ENCODE assay signal across 5 cellular contexts in genomic region chr17:16750515-16750914, GRCh38.
A peak's percentile ranks its signal among the peaks of the same experiment; 100 is the strongest.
DNase-seq lines count a peak whose midpoint lies in the region; ATAC-seq and TF ChIP-seq lines count a peak whose summit lies in the region.
"Not testable (repeated sequence)": the region's sequence is repeated elsewhere in the genome, so short reads cannot be mapped to it uniquely, and the experiment has no call there.

No MANE protein-coding gene starts in this region.

- H3K27ac ChIP-seq in KMS-11, result peak overlapping the region; percentile 40; the same call in 1 of the 2 replicates

- TF ChIP-seq CTCF in HFFc6 (IDR thresholded peaks at IDR 0.05); KMS-11 (conservative IDR thresholded peaks at IDR 0.05; ENCODE audit: low read depth, low read length); chondrocyte (IDR thresholded peaks at IDR 0.05): not testable (repeated sequence)

- H3K27me3 ChIP-seq in KMS-11 (ENCODE audit: insufficient read depth, low read depth), result not testable (repeated sequence)

- H3K27me3 Mint-ChIP-seq in HFFc6 (ENCODE audit: insufficient read depth), result not testable (repeated sequence)
- peaks cover 44% of the 10 kb centered on the region for H3K27me3 Mint-ChIP-seq in activated T-cell treated with anti-CD3 and anti-CD28 coated beads, Interleukin-2, amount 50 U/mL, for 72 hours (ENCODE audit: low read depth)
- H3K27me3 Mint-ChIP-seq in chondrocyte (ENCODE audit: low read depth), result peaks cover 17% of the 10 kb centered on the region

- peaks cover 11% of the 10 kb centered on the region for H3K4me1 ChIP-seq in KMS-11 (ENCODE audit: low read depth, poor library complexity, severe bottlenecking)

- not testable (repeated sequence) for ATAC-seq in activated T-cell treated with anti-CD3 and anti-CD28 coated beads, Interleukin-2, amount 50 U/mL, for 72 hours (replicated peaks in 1 of 2)
- ATAC-seq in sciatic nerve, result peak; percentile 66

- peak overlapping the region; percentile 84 for H3K4me3 Mint-ChIP-seq in HFFc6
- not testable (repeated sequence) for H3K4me3 Mint-ChIP-seq in activated T-cell treated with anti-CD3 and anti-CD28 coated beads, Interleukin-2, amount 50 U/mL, for 72 hours; chondrocyte (ENCODE audit: unreplicated experiment)

- not testable (repeated sequence) for H3K9me3 Mint-ChIP-seq in HFFc6; activated T-cell treated with anti-CD3 and anti-CD28 coated beads, Interleukin-2, amount 50 U/mL, for 72 hours; chondrocyte (ENCODE audit: low read depth)

- not testable (repeated sequence) for DNase-seq in HFFc6; activated T-cell treated with anti-CD3 and anti-CD28 coated beads, Interleukin-2, amount 50 U/mL, for 72 hours; chondrocyte (ENCODE audit: low spot score); sciatic nerve (ENCODE audit: low spot score)

- intact Hi-C loops in sciatic nerve (cut with DNase I), result not testable (repeated sequence)

- H3K36me3 Mint-ChIP-seq in HFFc6 (ENCODE audit: low read depth); activated T-cell treated with anti-CD3 and anti-CD28 coated beads, Interleukin-2, amount 50 U/mL, for 72 hours (ENCODE audit: insufficient read depth in 2 of 2); chondrocyte (ENCODE audit: low read depth): not testable (repeated sequence)

- H3K4me3 ChIP-seq in KMS-11 (IDR thresholded peaks at IDR 0.05; ENCODE audit: insufficient read depth, low read depth, low read length), result not testable (repeated sequence)

- H3K4me1 Mint-ChIP-seq in HFFc6 (ENCODE audit: low read depth) (peaks cover 37% of the 10 kb centered on the region), chondrocyte (ENCODE audit: low read depth) (peaks cover 31% of the 10 kb centered on the region)
- H3K4me1 Mint-ChIP-seq in activated T-cell treated with anti-CD3 and anti-CD28 coated beads, Interleukin-2, amount 50 U/mL, for 72 hours (ENCODE audit: low read depth), result peaks cover 17% of the 10 kb centered on the region

- not testable (repeated sequence) for H2AFZ ChIP-seq in KMS-11 (ENCODE audit: low read depth)

- H3K36me3 ChIP-seq in KMS-11 (ENCODE audit: insufficient read depth), result not testable (repeated sequence)

- peak overlapping the region; percentile 33; the same call in 1 of the 2 replicates for H3K4me2 ChIP-seq in KMS-11

- H3K9ac ChIP-seq in KMS-11, result not testable (repeated sequence)

- H4K20me1 ChIP-seq in KMS-11 (ENCODE audit: insufficient read depth), result not testable (repeated sequence)

- not testable (repeated sequence) for H3K79me2 ChIP-seq in KMS-11 (ENCODE audit: insufficient read depth, low read depth)

- peak overlapping the region; percentile 91 for H3K27ac Mint-ChIP-seq in HFFc6
- H3K27ac Mint-ChIP-seq in activated T-cell treated with anti-CD3 and anti-CD28 coated beads, Interleukin-2, amount 50 U/mL, for 72 hours, result peak overlapping the region; percentile 57
- peak overlapping the region; percentile 81 for H3K27ac Mint-ChIP-seq in chondrocyte (ENCODE audit: unreplicated experiment)
